8 cellular contexts compared by ENCODE assay signal in genomic region chr6:142927274-142927586, GRCh38. TPM values are rescaled to one million over a fixed set of nuclear protein-coding genes. Genes with fewer than 3 reads are reported as not detected.
DNase-seq lines count a peak whose midpoint lies in the region; ATAC-seq, FAIRE-seq and TF ChIP-seq lines count a peak whose summit lies in the region.

No MANE protein-coding gene starts in this region.

- H3K27me3 ChIP-seq in iPS DF 6.9 (ENCODE audit: control insufficient read depth, insufficient read depth, low read length) (no peaks in the 10 kb centered on the region), small intestine (ENCODE audit: control insufficient read depth in 2 of 2, insufficient read depth in 2 of 2, low read length in 2 of 2) (no peaks in the 10 kb centered on the region)

- WGBS in iPS DF 6.9 (ENCODE audit: insufficient coverage, insufficient read length) = no CpG with 5 or more reads among the region's 7 CpGs
- WGBS in small intestine, 3 donors = 1 to 2% (median 2%) methylated on average over 7 of the region's 7 CpGs

- no peaks in the 10 kb centered on the region for H3K9me3 ChIP-seq in iPS DF 6.9 (ENCODE audit: control insufficient read depth, insufficient read depth, low read length)
- H3K9me3 ChIP-seq in small intestine (ENCODE audit: control insufficient read depth, low read depth) = no peaks in the 10 kb centered on the region

- CTCF ChIA-PET in activated CD8-positive, alpha-beta T cell treated with anti-CD3 and anti-CD28 coated beads for 36 hours (lab: Charles Lee) = interaction anchor here (1.0 to 2.1 kb wide), 6 partner anchors 11 to 55 kb away, joined by 3 to 8 read pairs (median 4); no protein-coding TSS in a partner anchor

- no peak for ATAC-seq in activated CD8-positive, alpha-beta T cell treated with anti-CD3 and anti-CD28 coated beads for 36 hours
- no peak for ATAC-seq in GM19351 (IDR thresholded peaks at IDR 0.05; ENCODE audit: unreplicated experiment)
- ATAC-seq in HG02763 (IDR thresholded peaks at IDR 0.05; ENCODE audit: unreplicated experiment) = no peak

- intact Hi-C loops in activated CD8-positive, alpha-beta T cell treated with anti-CD3 and anti-CD28 coated beads for 36 hours (cut with micrococcal nuclease) = loop anchor here (2.0 to 5.0 kb wide), 3 partner anchors 14 to 85 kb away; no protein-coding TSS in a partner anchor

- H3K4me1 Mint-ChIP-seq in activated CD8-positive, alpha-beta T cell treated with anti-CD3 and anti-CD28 coated beads for 36 hours (ENCODE audit: low read depth) = peaks cover 56% of the 10 kb centered on the region

- H3K4me3 ChIP-seq in HFF-Myc (replicated peaks; ENCODE audit: low read depth, low read length) = peak overlapping the region; percentile 55
- peak overlapping the region; percentile 58; the same call in 1 of the 2 replicates for H3K4me3 ChIP-seq in iPS DF 6.9 (ENCODE audit: low read length)
- H3K4me3 ChIP-seq in small intestine (ENCODE audit: low read depth in 1 of 2, low read length in 2 of 2) = peak overlapping the region; percentile 39 to 77

- peak overlapping the region; percentile 96 for H3K4me3 Mint-ChIP-seq in activated CD8-positive, alpha-beta T cell treated with anti-CD3 and anti-CD28 coated beads for 36 hours

- POLR2A ChIA-PET in activated CD8-positive, alpha-beta T cell treated with anti-CD3 and anti-CD28 coated beads for 36 hours (lab: Charles Lee) = interaction anchor here (0.8 to 6.9 kb wide), 13 partner anchors 8 to 611 kb away, joined by 3 to 85 read pairs (median 8); partner anchors contain the start of gene HIVEP2

- TF ChIP-seq CTCF in HFF-Myc (IDR thresholded peaks at IDR 0.05; ENCODE audit: low read depth, low read length, missing control alignments) = no peak
- no peak for TF ChIP-seq CTCF in activated CD8-positive, alpha-beta T cell treated with anti-CD3 and anti-CD28 coated beads for 36 hours (IDR thresholded peaks at IDR 0.05)

- H3K27ac ChIP-seq in iPS DF 6.9 (ENCODE audit: low read length) (no peak overlapping the region), small intestine (ENCODE audit: low read depth in 1 of 2, low read length in 1 of 2) (peak overlapping the region; percentile 93 to 97)

- no peak for FAIRE-seq in small intestine (lab: Jason Lieb, UNC)

- no peaks in the 10 kb centered on the region for H3K9me3 Mint-ChIP-seq in activated CD8-positive, alpha-beta T cell treated with anti-CD3 and anti-CD28 coated beads for 36 hours

- peaks cover 46% of the 10 kb centered on the region for H3K36me3 Mint-ChIP-seq in activated CD8-positive, alpha-beta T cell treated with anti-CD3 and anti-CD28 coated beads for 36 hours (ENCODE audit: low read depth)

- DNase-seq in HFF-Myc (ENCODE audit: extremely low read depth, low read depth) = no peak
- DNase-seq in activated CD8-positive, alpha-beta T cell treated with anti-CD3 and anti-CD28 coated beads for 36 hours = no peak
- DNase-seq in iPS DF 6.9 (ENCODE audit: low read depth, low spot score) = no peak
- no peak for DNase-seq in small intestine
- no peak for DNase-seq in NCI-H526 (lab: John Stamatoyannopoulos, UW)
- DNase-seq in DMS 273 treated with DMSO at 0.1 percent for 48 hours (lab: John Stamatoyannopoulos, UW) = no peak

- peak overlapping the region; percentile 97 for H3K27ac Mint-ChIP-seq in activated CD8-positive, alpha-beta T cell treated with anti-CD3 and anti-CD28 coated beads for 36 hours

- H3K4me1 ChIP-seq in iPS DF 6.9 (ENCODE audit: control insufficient read depth, insufficient read depth, low read length) = no peaks in the 10 kb centered on the region
- H3K4me1 ChIP-seq in small intestine (ENCODE audit: control insufficient read depth in 2 of 2, insufficient read depth in 1 of 2, low read depth in 1 of 2, low read length in 1 of 2) = peaks cover 0 to 2% of the 10 kb centered on the region in 2 donors

- H3K27me3 Mint-ChIP-seq in activated CD8-positive, alpha-beta T cell treated with anti-CD3 and anti-CD28 coated beads for 36 hours = no peaks in the 10 kb centered on the region

- no peaks in the 10 kb centered on the region for H3K36me3 ChIP-seq in iPS DF 6.9 (ENCODE audit: control insufficient read depth, insufficient read depth, low read length)
- peaks cover 0 to 2% of the 10 kb centered on the region in 2 donors for H3K36me3 ChIP-seq in small intestine (ENCODE audit: control insufficient read depth in 2 of 2, insufficient read depth in 2 of 2, low read length in 2 of 2)

RNA-seq across cellular contexts. Expression of gene HIVEP2, which starts 17.7 kb away (rescaled TPM):
- total RNA-seq in activated CD8-positive, alpha-beta T cell treated with anti-CD3 and anti-CD28 coated beads for 36 hours = 10 to 100 TPM; 31.8 to 38.1 TPM
- polyA plus RNA-seq in small intestine = 1 to 10 TPM; 1.9 to 3.5 (median 2.7) TPM
